ENCODE assay signal across 8 cellular contexts in the genomic region with DNA sequence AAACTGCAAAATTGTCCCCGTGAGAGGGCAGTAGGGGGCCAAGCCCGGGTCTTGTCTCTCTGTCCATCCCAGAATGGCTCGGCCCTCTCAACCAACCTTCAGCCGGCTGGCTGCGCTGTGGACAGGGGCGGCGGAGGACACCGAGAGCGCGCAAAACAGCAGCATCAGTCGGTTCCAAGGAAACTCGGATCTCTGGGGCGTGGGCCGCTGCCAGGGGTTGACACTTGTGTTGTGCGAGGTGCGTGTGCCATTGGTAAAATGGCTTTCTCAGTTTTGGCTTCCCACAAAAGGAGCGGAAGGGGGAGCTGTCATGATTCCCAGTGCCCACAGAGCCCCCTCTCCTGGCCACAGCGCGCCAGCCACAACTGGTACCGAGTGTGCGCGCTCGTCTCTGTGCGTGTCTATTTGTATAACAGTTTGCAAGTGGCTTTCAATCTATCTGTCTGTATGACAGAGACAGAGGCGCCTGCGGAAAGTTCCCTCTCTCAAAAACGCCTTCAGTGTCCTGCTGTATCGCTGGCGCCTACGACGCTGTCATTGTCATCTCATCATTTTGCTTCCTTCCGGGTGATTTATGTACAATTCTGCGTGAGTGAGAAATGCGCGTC. TPM values are rescaled to one million over a fixed set of nuclear protein-coding genes. Genes with fewer than 3 reads are reported as not detected.
A peak's percentile ranks its signal among the peaks of the same experiment; 100 is the strongest.
DNase-seq lines count a peak whose midpoint lies in the region; ATAC-seq lines count a peak whose summit lies in the region.

No MANE protein-coding gene starts in this region.

- peak; percentile 74 for DNase-seq in GM23248
- DNase-seq in RPMI7951 (ENCODE audit: low read depth) = peak; percentile 33
- peak; percentile 79 for DNase-seq in ecto neural progenitor cell (ENCODE audit: low spot score)
- DNase-seq in mucosa of gallbladder (ENCODE audit: low spot score) = peak; percentile 10
- peak; percentile 33 to 75 for DNase-seq in aorta
- DNase-seq in NCI-H187 (lab: John Stamatoyannopoulos, UW) = no peak
- DNase-seq in DMS79 (lab: John Stamatoyannopoulos, UW) = no peak

- 0 out of 2 replicates have a peak, but pooled peaks cover 7% of the 10 kb centered on the region for H3F3A ChIP-seq in GM23248 (ENCODE audit: insufficient read depth)

- peak overlapping the region; percentile 77 for H3K4me3 ChIP-seq in GM23248
- H3K4me3 ChIP-seq in aorta (ENCODE audit: low read length in 2 of 2) = peak overlapping the region; percentile 31 to 39

- H3K27me3 ChIP-seq in GM23248 (replicated peaks; ENCODE audit: insufficient read depth) (peaks cover 29% of the 10 kb centered on the region), aorta (ENCODE audit: control insufficient read depth in 1 of 2, insufficient read depth in 2 of 2, low read length in 1 of 2) (no peaks in the 10 kb centered on the region)

- intact Hi-C loops in aorta (cut with DNase I) = no loop called here

- H3K9me3 ChIP-seq in GM23248 (ENCODE audit: low read depth) (no peaks in the 10 kb centered on the region), aorta (ENCODE audit: control insufficient read depth, low read length) (no peaks in the 10 kb centered on the region)

- H4K20me1 ChIP-seq in GM23248 (ENCODE audit: insufficient read depth) = no peaks in the 10 kb centered on the region

- ATAC-seq in aorta (ENCODE audit: low FRiP score) (peak; percentile 74), GM21360 (IDR thresholded peaks at IDR 0.05; ENCODE audit: unreplicated experiment) (no peak)

- 0 out of 2 replicates have a peak, but pooled peaks cover 17% of the 10 kb centered on the region for H3K4me1 ChIP-seq in GM23248 (ENCODE audit: insufficient read depth)
- no peaks in the 10 kb centered on the region for H3K4me1 ChIP-seq in aorta (ENCODE audit: control insufficient read depth in 1 of 2, insufficient read depth in 2 of 2, low read length in 2 of 2)

- in situ Hi-C loops in GM23248 (cut with MboI) = loop anchor here (25.0 kb wide), 2 partner anchors 478 to 628 kb away; no protein-coding TSS in a partner anchor

- H3K79me2 ChIP-seq in GM23248 (ENCODE audit: insufficient read depth) = no peaks in the 10 kb centered on the region

- no peaks in the 10 kb centered on the region for H3K9me2 ChIP-seq in GM23248 (ENCODE audit: insufficient read depth)

- no peaks in the 10 kb centered on the region for H3K36me3 ChIP-seq in GM23248 (ENCODE audit: low read depth)
- no peaks in the 10 kb centered on the region for H3K36me3 ChIP-seq in aorta (ENCODE audit: control insufficient read depth in 1 of 2, insufficient read depth in 2 of 2, low read length in 1 of 2)

- WGBS in GM23248 (ENCODE audit: low coverage in 1 of 2, low lambda C conversion rate in 2 of 2, missing lambda C conversion rate in 2 of 2), 2 experiments = 1 to 3% methylated on average over 35 of the region's 35 CpGs
- 1% methylated on average over 35 of the region's 35 CpGs for WGBS in aorta, 2 donors

- no peak overlapping the region for H3K27ac ChIP-seq in GM23248
- H3K27ac ChIP-seq in aorta (ENCODE audit: low read depth in 1 of 2, low read length in 2 of 2) = no peak overlapping the region

- peak overlapping the region; percentile 88 for H3K4me2 ChIP-seq in GM23248 (ENCODE audit: unreplicated experiment)

- H2AFZ ChIP-seq in GM23248 = peak overlapping the region; percentile 87

- no peak overlapping the region for H3K9ac ChIP-seq in GM23248

RNA-seq across cellular contexts. Expression of a gene that starts 1.9 kb away (rescaled TPM):
- 4.3 and 8.2 TPM in 2 replicates for total RNA-seq in GM23248 (2014; rRNA removed; shearing (Covaris generic))
- polyA plus RNA-seq in GM23248 (2016; fragmentation: Nextera tagmentation; extraction: Ambion mirVana) = 3.1 and 3.2 TPM in 2 replicates
- 5.1 and 6.5 TPM in 2 replicates for total RNA-seq in RPMI7951 (2014; rRNA removed; shearing (Covaris generic))
- 1.2 TPM for total RNA-seq in mucosa of gallbladder
- 1 to 10 TPM in 1 of 2 donors, under 1 TPM in 1; 0.71 to 2.5 TPM for total RNA-seq in aorta
- under 1 TPM; 0.87 to 0.88 TPM for polyA plus RNA-seq in aorta

Comparison
In these comparisons a context has a peak if more than half of its experiments do, and no peak if none do; other contexts are left out.
1. DNase-seq: peak in GM23248 (single experiment), RPMI7951 (single experiment), ecto neural progenitor cell (single experiment), mucosa of gallbladder (single experiment) and aorta (2 of 2); none in NCI-H187 (0 of 2) and DMS79 (single experiment).